In genomic region chr21:37220433-37220980, GRCh38 we compare ENCODE assay signal across 8 cellular contexts. TPM values are rescaled to one million over a fixed set of nuclear protein-coding genes. Genes with fewer than 3 reads are reported as not detected.
DNase-seq lines count a peak whose midpoint lies in the region; ATAC-seq, FAIRE-seq and TF ChIP-seq lines count a peak whose summit lies in the region.

No MANE protein-coding gene starts in this region.

- H3K4me3 ChIP-seq in AG09309 (ENCODE audit: control insufficient read depth, low read depth, low read length) (peak overlapping the region; percentile 43), neutrophil (ENCODE audit: low read depth in 1 of 2, low read length in 1 of 2) (peak overlapping the region; percentile 79 to 84)

- peak overlapping the region; percentile 90 for H3K4me3 Mint-ChIP-seq in activated T-helper 1 cell treated with anti-CD3 and anti-CD28 coated beads, Interleukin-12 subunit alpha, Interleukin-12 subunit beta, Interleukin-2, Interleukin-4 antibody, amounts not matched to agents 30 ng/mL and 10 ng/mL and 1 ng/mL, durations not matched to agents 14 hours and 24 hours and 36 hours

- peak; percentile 9 for FAIRE-seq in GM18507 (lab: Jason Lieb, UNC)

- DNase-seq in AG09309 (ENCODE audit: low read depth): no peak
- peak; percentile 35 for DNase-seq in GM18507 (ENCODE audit: extremely low spot score, insufficient read length, low read depth)
- peak; percentile 64 for DNase-seq in NCI-H345 (lab: John Stamatoyannopoulos, UW)
- peak; percentile 36 for DNase-seq in activated T-helper 1 cell treated with anti-CD3 and anti-CD28 coated beads, Interleukin-12 subunit alpha, Interleukin-12 subunit beta, Interleukin-2, Interleukin-4 antibody, amounts not matched to agents 30 ng/mL and 10 ng/mL and 1 ng/mL, durations not matched to agents 14 hours and 24 hours and 36 hours (ENCODE audit: low spot score)
- DNase-seq in fibroblast of the conjunctiva (ENCODE audit: low read depth): peak; percentile 39
- no peak for DNase-seq in retina

- peaks cover 28 to 33% of the 10 kb centered on the region in 2 experiments for H3K4me1 ChIP-seq in neutrophil (ENCODE audit: control insufficient read depth in 1 of 2, insufficient read depth in 1 of 2, low read depth in 1 of 2, low read length in 1 of 2)

- peaks cover 42% of the 10 kb centered on the region for H3K4me1 Mint-ChIP-seq in activated T-helper 1 cell treated with anti-CD3 and anti-CD28 coated beads, Interleukin-12 subunit alpha, Interleukin-12 subunit beta, Interleukin-2, Interleukin-4 antibody, amounts not matched to agents 30 ng/mL and 10 ng/mL and 1 ng/mL, durations not matched to agents 14 hours and 24 hours and 36 hours (ENCODE audit: low read depth)

- intact Hi-C loops in activated T-helper 1 cell treated with anti-CD3 and anti-CD28 coated beads, Interleukin-12 subunit alpha, Interleukin-12 subunit beta, Interleukin-2, Interleukin-4 antibody, amounts not matched to agents 30 ng/mL and 10 ng/mL and 1 ng/mL, durations not matched to agents 14 hours and 24 hours and 36 hours (cut with micrococcal nuclease): loop anchor here (5.0 kb wide), 2 partner anchors 143 to 233 kb away; no protein-coding TSS in a partner anchor

- peaks cover 25% of the 10 kb centered on the region for H3K36me3 ChIP-seq in neutrophil

- H3K9me3 ChIP-seq in neutrophil: no peaks in the 10 kb centered on the region

- H3K27me3 Mint-ChIP-seq in activated T-helper 1 cell treated with anti-CD3 and anti-CD28 coated beads, Interleukin-12 subunit alpha, Interleukin-12 subunit beta, Interleukin-2, Interleukin-4 antibody, amounts not matched to agents 30 ng/mL and 10 ng/mL and 1 ng/mL, durations not matched to agents 14 hours and 24 hours and 36 hours (ENCODE audit: insufficient read depth): peaks cover 1% of the 10 kb centered on the region

- ATAC-seq in HG02938 (IDR thresholded peaks at IDR 0.05; ENCODE audit: unreplicated experiment): peak; percentile 27

- peak overlapping the region; percentile 91 for H3K27ac Mint-ChIP-seq in activated T-helper 1 cell treated with anti-CD3 and anti-CD28 coated beads, Interleukin-12 subunit alpha, Interleukin-12 subunit beta, Interleukin-2, Interleukin-4 antibody, amounts not matched to agents 30 ng/mL and 10 ng/mL and 1 ng/mL, durations not matched to agents 14 hours and 24 hours and 36 hours

- H3K27ac ChIP-seq in neutrophil: peak overlapping the region; percentile 69

- peaks cover 18% of the 10 kb centered on the region for H3K27me3 ChIP-seq in neutrophil

- H3K36me3 Mint-ChIP-seq in activated T-helper 1 cell treated with anti-CD3 and anti-CD28 coated beads, Interleukin-12 subunit alpha, Interleukin-12 subunit beta, Interleukin-2, Interleukin-4 antibody, amounts not matched to agents 30 ng/mL and 10 ng/mL and 1 ng/mL, durations not matched to agents 14 hours and 24 hours and 36 hours (ENCODE audit: low read depth): peaks cover 31% of the 10 kb centered on the region

- TF ChIP-seq CTCF in AG09309 (IDR thresholded peaks at IDR 0.05; ENCODE audit: control insufficient read depth, insufficient read depth, low read depth, low read length, missing control alignments) (peak; percentile 9), neutrophil (IDR thresholded peaks at IDR 0.05) (no peak)

- no peaks in the 10 kb centered on the region for H3K9me3 Mint-ChIP-seq in activated T-helper 1 cell treated with anti-CD3 and anti-CD28 coated beads, Interleukin-12 subunit alpha, Interleukin-12 subunit beta, Interleukin-2, Interleukin-4 antibody, amounts not matched to agents 30 ng/mL and 10 ng/mL and 1 ng/mL, durations not matched to agents 14 hours and 24 hours and 36 hours

RNA-seq across cellular contexts. Expression of gene VPS26C, which starts 46.6 kb away (rescaled TPM):
- total RNA-seq in activated T-helper 1 cell treated with anti-CD3 and anti-CD28 coated beads, Interleukin-12 subunit alpha, Interleukin-12 subunit beta, Interleukin-2, Interleukin-4 antibody, amounts not matched to agents 30 ng/mL and 10 ng/mL and 1 ng/mL, durations not matched to agents 14 hours and 24 hours and 36 hours: 53.8 and 58.9 TPM in 2 replicates

Comparison
In these comparisons a context has a peak if more than half of its experiments do, and no peak if none do; other contexts are left out.
1. DNase-seq: peak in GM18507 (single experiment), NCI-H345 (single experiment), activated T-helper 1 cell treated with anti-CD3 and anti-CD28 coated beads, Interleukin-12 subunit alpha, Interleukin-12 subunit beta, Interleukin-2, Interleukin-4 antibody, amounts not matched to agents 30 ng/mL and 10 ng/mL and 1 ng/mL, durations not matched to agents 14 hours and 24 hours and 36 hours (single experiment) and fibroblast of the conjunctiva (single experiment); none in AG09309 (single experiment) and retina (single experiment).